ENCODE assay signal across 8 cellular contexts in the genomic region with DNA sequence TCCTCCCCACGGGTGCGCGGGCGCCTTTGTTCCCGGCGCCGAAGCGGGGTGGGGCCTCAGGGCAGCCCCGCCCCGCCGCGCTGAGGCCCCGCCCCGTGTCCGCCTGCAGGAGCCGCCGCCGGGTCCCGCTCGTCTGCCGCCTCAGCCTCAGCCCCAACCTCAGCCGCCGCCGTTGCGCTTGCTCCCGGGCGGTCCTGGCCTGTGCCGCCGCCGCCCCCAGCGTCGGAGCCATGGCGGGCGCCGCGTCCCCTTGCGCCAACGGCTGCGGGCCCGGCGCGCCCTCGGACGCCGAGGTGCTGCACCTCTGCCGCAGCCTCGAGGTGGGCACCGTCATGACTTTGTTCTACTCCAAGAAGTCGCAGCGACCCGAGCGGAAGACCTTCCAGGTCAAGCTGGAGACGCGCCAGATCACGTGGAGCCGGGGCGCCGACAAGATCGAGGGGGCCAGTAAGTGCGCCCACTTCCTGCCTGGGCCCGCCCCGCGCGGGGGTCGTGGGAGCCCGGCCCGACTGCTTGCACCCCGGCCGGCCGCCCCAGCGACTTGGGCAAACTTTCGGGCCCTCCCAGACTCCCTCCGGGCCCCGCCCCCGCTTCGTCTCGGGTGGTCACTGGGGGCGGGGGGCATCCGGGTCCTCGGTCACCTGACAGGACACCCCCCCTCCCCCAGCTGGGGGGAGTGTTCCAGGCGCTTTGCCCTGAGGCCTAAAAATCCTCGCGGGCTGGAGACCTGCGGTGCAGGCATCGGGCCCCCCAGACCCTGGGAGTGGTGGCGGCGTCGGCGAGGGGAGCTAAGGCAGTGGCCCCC. TPM values are rescaled to one million over a fixed set of nuclear protein-coding genes. Genes with fewer than 3 reads are reported as not detected.
DNase-seq lines count a peak whose midpoint lies in the region; ATAC-seq and TF ChIP-seq lines count a peak whose summit lies in the region.

A gene (plus strand): TSS at position 132 of the 805 bp plus-strand sequence. CDS start 99 bp downstream, at position 231.

- ATAC-seq in GM19397 (IDR thresholded peaks at IDR 0.05; ENCODE audit: unreplicated experiment), result peak; percentile 72
- peak; percentile 46 for ATAC-seq in HG03571 (IDR thresholded peaks at IDR 0.05; ENCODE audit: unreplicated experiment)
- ATAC-seq in activated CD8-positive, alpha-beta memory T cell treated with anti-CD3 and anti-CD28 coated beads, Interleukin-2, amount 10 ng/mL, durations not matched to agents 7 days and 5 days, result peak; percentile 68

- no peak for TF ChIP-seq CTCF in C4-2B (conservative IDR thresholded peaks at IDR 0.05)

- in situ Hi-C loops in endometrial microvascular endothelial cells (cut with HindIII; ENCODE audit: inconsistent ontology term, low pct_unique_long_range_greater_than_20kb, low sequenced_read_pairs), result no loop called here

- H3K27me3 Mint-ChIP-seq in activated CD8-positive, alpha-beta memory T cell treated with anti-CD3 and anti-CD28 coated beads, Interleukin-2, amount 10 ng/mL, durations not matched to agents 7 days and 5 days, result no peaks in the 10 kb centered on the region

- CTCF ChIA-PET in activated CD8-positive, alpha-beta memory T cell treated with anti-CD3 and anti-CD28 coated beads, Interleukin-2, amount 10 ng/mL, durations not matched to agents 7 days and 5 days (lab: Charles Lee), result interaction anchor here (1.0 to 11.0 kb wide), 11 partner anchors 8 to 202 kb away, joined by 3 to 152 read pairs (median 4); no protein-coding TSS in a partner anchor

- peak; percentile 36 to 71 for DNase-seq in NOMO-1 (lab: John Stamatoyannopoulos, UW; ENCODE audit: unreplicated experiment in 2 of 2)
- peak; percentile 89 for DNase-seq in activated CD8-positive, alpha-beta memory T cell treated with anti-CD3 and anti-CD28 coated beads, Interleukin-2, amount 10 ng/mL, durations not matched to agents 7 days and 5 days
- peak; percentile 82 for DNase-seq in midbrain (lab: John Stamatoyannopoulos, UW)
- DNase-seq in stimulated activated CD8-positive, alpha-beta memory T cell treated with anti-CD3 and anti-CD28 coated beads, Interleukin-15, amount 100 ng/mL, for 4 hours (ENCODE audit: low read depth in 2 of 2), result peak; percentile 51 to 66

- H3K27ac ChIP-seq in C4-2B, result peak within 1 kb of the TSS; percentile 88

- no peaks in the 10 kb centered on the region for H3K9me3 Mint-ChIP-seq in activated CD8-positive, alpha-beta memory T cell treated with anti-CD3 and anti-CD28 coated beads, Interleukin-2, amount 10 ng/mL, durations not matched to agents 7 days and 5 days (ENCODE audit: low read depth)

- H3K27ac Mint-ChIP-seq in activated CD8-positive, alpha-beta memory T cell treated with anti-CD3 and anti-CD28 coated beads, Interleukin-2, amount 10 ng/mL, durations not matched to agents 7 days and 5 days, result peak within 1 kb of the TSS; percentile 90

- peaks cover 17% of the 10 kb centered on the region for H3K36me3 Mint-ChIP-seq in activated CD8-positive, alpha-beta memory T cell treated with anti-CD3 and anti-CD28 coated beads, Interleukin-2, amount 10 ng/mL, durations not matched to agents 7 days and 5 days

- peaks cover 57% of the 10 kb centered on the region for H3K4me1 Mint-ChIP-seq in activated CD8-positive, alpha-beta memory T cell treated with anti-CD3 and anti-CD28 coated beads, Interleukin-2, amount 10 ng/mL, durations not matched to agents 7 days and 5 days

- H3K4me3 Mint-ChIP-seq in activated CD8-positive, alpha-beta memory T cell treated with anti-CD3 and anti-CD28 coated beads, Interleukin-2, amount 10 ng/mL, durations not matched to agents 7 days and 5 days, result peak within 1 kb of the TSS; percentile 91

RNA-seq across cellular contexts. Expression of the gene that starts here (rescaled TPM):
- 100 to 1,000 TPM; 201 to 337 TPM for total RNA-seq in activated CD8-positive, alpha-beta memory T cell treated with anti-CD3 and anti-CD28 coated beads, Interleukin-2, amount 10 ng/mL, durations not matched to agents 7 days and 5 days
- total RNA-seq in endometrial microvascular endothelial cells (ENCODE audit: inconsistent ontology term), result 61.3 TPM

Comparison
In these comparisons a context has a peak if more than half of its experiments do, and no peak if none do; other contexts are left out.
1. Peak in every context shown above with its lines: DNase-seq, ATAC-seq and H3K27ac ChIP-seq.